ENCODE assay signal across 10 cellular contexts in genomic region chr12:122862872-122863701, GRCh38. TPM values are rescaled to one million over a fixed set of nuclear protein-coding genes. Genes with fewer than 3 reads are reported as not detected.
DNase-seq lines count a peak whose midpoint lies in the region; ATAC-seq, FAIRE-seq and TF ChIP-seq lines count a peak whose summit lies in the region.
"Had no signal": no experiment of that assay in that cellular context is flagged by ENCODE, and none has a peak within 500 bp of the region (broad histone marks: within the 10 kb centered on the region; RNA-seq: fewer than 3 reads in every experiment).

No MANE protein-coding gene starts in this region.

- H3K4me3 ChIP-seq in keratinocyte (ENCODE audit: control insufficient read depth in 2 of 3, extremely low read depth in 1 of 3, insufficient read depth in 2 of 3, low read depth in 1 of 3, low read length in 3 of 3) (no peak overlapping the region), thymus (ENCODE audit: low read length) (no peak overlapping the region)
- H3K4me3 ChIP-seq: psoas muscle had no signal

- peak overlapping the region; percentile 41 for H3K4me2 ChIP-seq in keratinocyte (ENCODE audit: control insufficient read depth, extremely low read depth, insufficient read depth, low read depth, low read length)

- peak overlapping the region; percentile 14 for H3K9ac ChIP-seq in keratinocyte (ENCODE audit: control insufficient read depth, extremely low read depth, insufficient read depth, low read length)

- H4K20me1 ChIP-seq in keratinocyte (ENCODE audit: control insufficient read depth, extremely low read depth, insufficient read depth, low read length): no peaks in the 10 kb centered on the region

- TF ChIP-seq CTCF in keratinocyte (optimal IDR thresholded peaks at IDR 0.05 in 1 of 3, IDR thresholded peaks at IDR 0.05 in 1 of 3, conservative IDR thresholded peaks at IDR 0.05 in 1 of 3; ENCODE audit: extremely low read depth in 1 of 3, insufficient read depth in 2 of 3, low read length in 3 of 3): no peak

- H3K27ac ChIP-seq in keratinocyte (ENCODE audit: control insufficient read depth, insufficient read depth, low read length): no peak overlapping the region
- peak overlapping the region; percentile 79 for H3K27ac ChIP-seq in thymus (ENCODE audit: low read depth)
- H3K27ac ChIP-seq: psoas muscle had no signal

- H3K27me3 ChIP-seq in keratinocyte (ENCODE audit: control insufficient read depth, extremely low read depth, insufficient read depth, low read length) (no peaks in the 10 kb centered on the region), thymus (ENCODE audit: control insufficient read depth, insufficient read depth) (no peaks in the 10 kb centered on the region)

- no peaks in the 10 kb centered on the region for H3K9me1 ChIP-seq in keratinocyte (ENCODE audit: control insufficient read depth, extremely low read depth, insufficient read depth, low read length)

- DNase-seq in NCI-H2227 (lab: John Stamatoyannopoulos, UW; ENCODE audit: unreplicated experiment) (peak; percentile 42), NCI-H2227 treated with DMSO at 0.1 percent for 48 hours (lab: John Stamatoyannopoulos, UW) (no peak), SW480 (ENCODE audit: low spot score) (peak; percentile 66), keratinocyte (ENCODE audit: low read depth, low spot score) (no peak), NCI-H1694 (lab: John Stamatoyannopoulos, UW) (no peak), GM19238 (ENCODE audit: insufficient read length, low spot score) (no peak)

- dilution Hi-C loops in keratinocyte (cut with MboI; ENCODE audit: extremely low pct_ligation_motif_present, low sequenced_read_pairs): no loop called here

- 87% methylated on average over 12 of the region's 12 CpGs for WGBS in thymus

- H3K79me2 ChIP-seq in keratinocyte (ENCODE audit: control insufficient read depth, insufficient read depth, low read length): peaks cover 19% of the 10 kb centered on the region

- no peak for ATAC-seq in HG03565 (IDR thresholded peaks at IDR 0.05; ENCODE audit: unreplicated experiment)
- ATAC-seq: psoas muscle; stimulated activated effector memory CD8-positive, alpha-beta T cell treated with anti-CD3 and anti-CD28 coated beads, Interleukin-12 subunit alpha, Interleukin-12 subunit beta, amount 100 ng/mL, for 72 hours had no signal

- H3K9me3 ChIP-seq in keratinocyte (ENCODE audit: control insufficient read depth, low read depth, low read length) (no peaks in the 10 kb centered on the region), thymus (ENCODE audit: control insufficient read depth) (peaks cover 1% of the 10 kb centered on the region)
- H3K9me3 ChIP-seq: psoas muscle had no signal

- H2AFZ ChIP-seq in keratinocyte (ENCODE audit: control insufficient read depth, low read length): no peak overlapping the region

- FAIRE-seq in keratinocyte (lab: Jason Lieb, UNC): no peak

- H3K4me1 ChIP-seq in keratinocyte (ENCODE audit: control insufficient read depth, extremely low read depth, insufficient read depth, low read length) (peaks cover 24% of the 10 kb centered on the region), thymus (ENCODE audit: control insufficient read depth, insufficient read depth, low read length) (peaks cover 5% of the 10 kb centered on the region)

- H3K36me3 ChIP-seq in keratinocyte (ENCODE audit: control insufficient read depth in 2 of 2, extremely low read depth in 1 of 2, insufficient read depth in 2 of 2, low read length in 2 of 2) (peaks cover 25 to 38% of the 10 kb centered on the region in 2 experiments), thymus (ENCODE audit: control insufficient read depth, insufficient read depth) (peaks cover 84% of the 10 kb centered on the region)

RNA-seq across cellular contexts. Expression of gene HIP1R, which starts 27.8 kb away (rescaled TPM):
- polyA plus RNA-seq in keratinocyte (19.4 to 31.8 TPM (median 23.0 TPM) in 3 replicates), thymus (49.0 TPM)
- polyA plus RNA-seq in keratinocyte (2011; ENCODE audit: low read depth): 39.4 TPM
- 10.1 and 13.0 TPM in 2 replicates for polyA plus RNA-seq in keratinocyte (2011; cell fraction: cytosol; rRNA removed)
- 69.4 and 79.4 TPM in 2 replicates for polyA plus RNA-seq in keratinocyte (2011; cell fraction: nucleus; rRNA removed)
- 21.9 and 45.2 TPM in 2 replicates for polyA plus RNA-seq in keratinocyte (2012; ENCODE audit: low replicate concordance)
- 42.9 to 79.9 TPM (median 43.5 TPM) in 3 replicates for polyA minus RNA-seq in keratinocyte
- 16.3 TPM for polyA minus RNA-seq in keratinocyte (2011; cell fraction: cytosol; rRNA and poly(A)+ RNA removed)
- 36.1 and 37.4 TPM in 2 replicates for polyA minus RNA-seq in keratinocyte (2011; cell fraction: nucleus; rRNA and poly(A)+ RNA removed)

RNA-seq across cellular contexts. Expression of gene VPS37B, which starts 32.8 kb away (rescaled TPM):
- polyA plus RNA-seq in keratinocyte: 29.3 to 85.5 TPM (median 34.1 TPM) in 3 replicates
- 22.7 TPM for polyA plus RNA-seq in keratinocyte (2011; ENCODE audit: low read depth)
- 47.2 and 61.5 TPM in 2 replicates for polyA plus RNA-seq in keratinocyte (2011; cell fraction: cytosol; rRNA removed)
- polyA plus RNA-seq in keratinocyte (2011; cell fraction: nucleus; rRNA removed): 73.8 and 86.1 TPM in 2 replicates
- 37.9 and 59.4 TPM in 2 replicates for polyA plus RNA-seq in keratinocyte (2012; ENCODE audit: low replicate concordance)
- polyA minus RNA-seq in keratinocyte: 24.4 to 39.4 TPM (median 29.8 TPM) in 3 replicates
- 77.5 TPM for polyA minus RNA-seq in keratinocyte (2011; cell fraction: cytosol; rRNA and poly(A)+ RNA removed)
- 33.3 and 50.4 TPM in 2 replicates for polyA minus RNA-seq in keratinocyte (2011; cell fraction: nucleus; rRNA and poly(A)+ RNA removed)
- 28.2 TPM for polyA plus RNA-seq in thymus

Comparison
In these comparisons a context has a peak if more than half of its experiments do, and no peak if none do; other contexts are left out.
1. DNase-seq: peak in NCI-H2227 (single experiment) and SW480 (single experiment); none in NCI-H2227 treated with DMSO at 0.1 percent for 48 hours (single experiment), keratinocyte (single experiment), NCI-H1694 (single experiment) and GM19238 (single experiment).